In the genomic region with DNA sequence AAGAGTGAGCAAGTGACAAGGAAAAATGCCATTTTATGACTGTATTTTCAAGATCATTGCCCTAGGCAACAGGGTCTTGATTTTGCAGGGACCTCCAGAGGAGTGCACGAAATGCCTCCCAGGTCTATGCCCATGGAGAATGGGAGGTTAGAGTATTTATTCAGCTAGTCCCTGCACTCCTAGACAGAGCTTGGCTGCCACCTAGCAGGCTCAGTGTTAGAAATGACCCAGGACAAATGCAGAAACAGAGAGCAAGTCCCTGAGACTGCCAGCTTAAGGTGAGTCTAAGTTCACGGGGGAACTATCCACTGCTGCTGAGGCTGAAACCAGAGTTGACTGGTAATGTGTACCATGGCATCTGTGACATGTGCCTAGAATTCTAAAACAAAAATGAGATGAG, we compare ENCODE assay signal across 11 cellular contexts.
A peak's percentile ranks its signal among the peaks of the same experiment; 100 is the strongest.
DNase-seq lines count a peak whose midpoint lies in the region; ATAC-seq and TF ChIP-seq lines count a peak whose summit lies in the region.
"Had no signal": no experiment of that assay in that cellular context is flagged by ENCODE, and none has a peak within 500 bp of the region (broad histone marks: within the 10 kb centered on the region; RNA-seq: fewer than 3 reads in every experiment).

No MANE protein-coding gene starts in this region.

- H3K36me3 ChIP-seq in Panc1 (ENCODE audit: control insufficient read depth, insufficient read depth, low read length), result no peaks in the 10 kb centered on the region
- H3K36me3 ChIP-seq: BLaER1 treated with 17β-estradiol and CSF1 and Interleukin-3, amounts not matched to agents 10 nM and 100 nM had no signal

- DNase-seq in Panc1 (ENCODE audit: low read depth, low spot score), result no peak
- no peak for DNase-seq in foreskin keratinocyte
- no peak for DNase-seq in amniotic stem cell (lab: John Stamatoyannopoulos, UW)
- no peak for DNase-seq in NCI-H2107 (lab: John Stamatoyannopoulos, UW)
- DNase-seq: T-helper 17 cell had no signal

- ATAC-seq in Panc1 (no peak), foreskin keratinocyte (no peak), GM21786 (IDR thresholded peaks at IDR 0.05; ENCODE audit: unreplicated experiment) (no peak), GM21447 (IDR thresholded peaks at IDR 0.05; ENCODE audit: unreplicated experiment) (no peak)
- ATAC-seq: stimulated activated effector memory CD8-positive, alpha-beta T cell treated with anti-CD3 and anti-CD28 coated beads, Interleukin-12 subunit alpha, Interleukin-12 subunit beta, amount 100 ng/mL, for 72 hours; T-helper 17 cell had no signal

- no peak overlapping the region for H3K27ac ChIP-seq in 22Rv1
- H3K27ac ChIP-seq in Panc1 (ENCODE audit: low read length), result no peak overlapping the region
- H3K27ac ChIP-seq in foreskin keratinocyte, result no peak overlapping the region
- H3K27ac ChIP-seq: BLaER1 treated with 17β-estradiol and CSF1 and Interleukin-3, amounts not matched to agents 10 nM and 100 nM had no signal

- BruUV-seq in Panc1 (replicated peaks; lab: Mats Ljungman, UMichigan), result no TSS peak

- H3K27me3 ChIP-seq in Panc1 (ENCODE audit: control insufficient read depth, insufficient read depth, low read length) (0 out of 2 replicates have a peak, but pooled peaks cover 2% of the 10 kb centered on the region), foreskin keratinocyte (no peaks in the 10 kb centered on the region)
- H3K27me3 ChIP-seq: BLaER1 treated with 17β-estradiol and CSF1 and Interleukin-3, amounts not matched to agents 10 nM and 100 nM had no signal

- in situ Hi-C loops in Panc1 (cut with HindIII; ENCODE audit: low pct_unique_long_range_greater_than_20kb, low sequenced_read_pairs), result no loop called here

- H3K4me1 ChIP-seq in Panc1 (ENCODE audit: control insufficient read depth, insufficient read depth, low read length), result no peaks in the 10 kb centered on the region
- H3K4me1 ChIP-seq in foreskin keratinocyte, result no peaks in the 10 kb centered on the region

- TF ChIP-seq CTCF in 22Rv1 (IDR thresholded peaks at IDR 0.05), result peak; percentile 44; the same call in 1 of the 2 replicates
- TF ChIP-seq CTCF in GM12873 (IDR thresholded peaks at IDR 0.05; ENCODE audit: insufficient read depth, low read depth, low read length, missing control alignments), result peak; percentile 8
- TF ChIP-seq CTCF in Panc1 (IDR thresholded peaks at IDR 0.05), result peak; percentile 42; the same call in 1 of the 2 replicates
- peak; percentile 26 for TF ChIP-seq CTCF in foreskin keratinocyte (conservative IDR thresholded peaks at IDR 0.05)

- no peak overlapping the region for H3K4me3 ChIP-seq in Panc1 (ENCODE audit: low read depth in 2 of 2, low read length in 2 of 2)
- H3K4me3 ChIP-seq: BLaER1 treated with 17β-estradiol and CSF1 and Interleukin-3, amounts not matched to agents 10 nM and 100 nM had no signal

- CTCF ChIA-PET in Panc1 (lab: Charles Lee), result interaction anchor here (1.2 kb wide), 1 partner anchor 1087 kb away, joined by 5 read pairs; a partner anchor contains a TSS

- intact Hi-C loops in Panc1 (cut with micrococcal nuclease; ENCODE audit: unreplicated experiment), result no loop called here

- no peaks in the 10 kb centered on the region for H3K9me3 ChIP-seq in Panc1 (ENCODE audit: control insufficient read depth, insufficient read depth, low read depth, low read length)

- POLR2A ChIA-PET in Panc1 (lab: Charles Lee), result no interaction called here
